8 cellular contexts compared by ENCODE assay signal in the genomic region with DNA sequence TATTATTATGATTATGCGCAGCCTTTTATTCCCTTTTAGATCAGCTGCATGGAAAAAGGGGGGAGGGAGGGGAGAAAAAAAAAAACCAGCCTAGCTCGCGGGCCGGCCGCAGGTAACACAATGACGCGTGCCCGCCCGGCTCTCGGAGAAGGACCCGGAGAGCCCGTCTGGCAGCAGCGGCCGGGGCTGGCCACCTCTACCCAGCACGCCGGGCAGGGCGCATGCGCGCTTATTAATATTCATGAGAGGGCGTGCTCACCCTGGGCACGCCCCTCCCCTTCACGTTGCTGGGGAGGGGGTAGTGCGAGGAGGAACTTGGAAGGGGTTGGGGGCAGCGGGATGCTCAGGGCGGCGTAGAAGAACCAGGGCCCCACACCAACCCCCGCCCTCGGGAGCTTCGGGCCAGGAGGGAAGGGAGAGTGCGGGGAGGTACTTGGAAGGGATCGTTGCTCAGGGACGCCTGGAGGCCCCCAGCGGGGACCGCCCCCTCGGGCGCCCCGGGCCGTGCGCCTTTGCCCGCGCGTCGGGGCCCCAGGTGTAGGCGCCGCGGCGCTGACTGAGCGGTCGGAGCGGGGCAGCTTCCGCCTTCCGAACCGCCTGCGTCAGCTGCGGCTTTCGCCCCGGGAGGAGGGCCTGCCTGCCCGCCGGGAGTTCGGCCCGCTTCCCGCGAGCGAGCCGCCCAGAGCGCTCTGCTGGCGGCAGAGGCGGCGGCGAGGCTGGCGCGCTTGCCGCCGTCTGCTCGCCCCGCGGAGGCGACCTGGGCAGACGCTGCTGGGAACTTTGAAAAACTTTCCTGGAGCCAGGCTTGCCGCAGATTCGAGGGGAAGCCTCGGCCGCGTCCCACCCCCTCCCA. TPM values are rescaled to one million over a fixed set of nuclear protein-coding genes. Genes with fewer than 3 reads are reported as not detected.
A peak's percentile ranks its signal among the peaks of the same experiment; 100 is the strongest.
DNase-seq lines count a peak whose midpoint lies in the region; ATAC-seq lines count a peak whose summit lies in the region.

A gene (minus strand): TSS at position 169 of the 853 bp plus-strand sequence. CDS start 469 bp downstream, outside the sequence.

- peak within 1 kb of the TSS; percentile 92 for H3K9ac ChIP-seq in endocrine pancreas (ENCODE audit: control insufficient read depth, insufficient read depth, low read length)

- H3K9me3 ChIP-seq in endocrine pancreas (ENCODE audit: control insufficient read depth, low read length) = no peaks in the 10 kb centered on the region

- H3K4me1 ChIP-seq in endocrine pancreas (ENCODE audit: control insufficient read depth, insufficient read depth, low read length) = no peaks in the 10 kb centered on the region

- peak; percentile 57 for ATAC-seq in GM19395 (IDR thresholded peaks at IDR 0.05; ENCODE audit: unreplicated experiment)
- peak; percentile 50 for ATAC-seq in HG03457 (IDR thresholded peaks at IDR 0.05; ENCODE audit: unreplicated experiment)

- peak; percentile 85 for DNase-seq in COR-L47 (lab: John Stamatoyannopoulos, UW)
- DNase-seq in NCI-H510A (lab: John Stamatoyannopoulos, UW) = peak; percentile 93
- DNase-seq in activated CD4-positive, alpha-beta T cell treated with anti-CD3 and anti-CD28 coated beads, Interleukin-2, amount 50 U/mL, for 24 hours (ENCODE audit: low read depth in 1 of 2, low spot score in 1 of 2) = peak; percentile 24 to 36
- peak; percentile 97 to 98 for DNase-seq in lung microvascular endothelial cell (ENCODE audit: low read depth in 2 of 2)
- DNase-seq in stimulated activated CD8-positive, alpha-beta memory T cell treated with anti-CD3 and anti-CD28 coated beads, Interleukin-4, amount 100 ng/mL, for 24 hours (ENCODE audit: low read depth) = peak; percentile 42

- H3K36me3 ChIP-seq in endocrine pancreas (ENCODE audit: control insufficient read depth, insufficient read depth, low read length) = no peaks in the 10 kb centered on the region

- no peaks in the 10 kb centered on the region for H3K27me3 ChIP-seq in endocrine pancreas (ENCODE audit: control insufficient read depth, insufficient read depth, low read length)

- peak within 1 kb of the TSS; percentile 66 for H3K4me3 ChIP-seq in endocrine pancreas (ENCODE audit: control insufficient read depth, insufficient read depth, low read length)

RNA-seq across cellular contexts. Expression of the gene that starts here (rescaled TPM):
- 78.0 and 227 TPM in 2 replicates for total RNA-seq in lung microvascular endothelial cell

Comparison
In these comparisons a context has a peak if more than half of its experiments do, and no peak if none do; other contexts are left out.
1. Peak in every context shown above with its lines: DNase-seq, ATAC-seq and H3K4me3 ChIP-seq.
2. DNase-seq: peak in every context shown above with its lines; median percentile 98 in lung microvascular endothelial cell; 93 in NCI-H510A; 85 in COR-L47; 42 in stimulated activated CD8-positive, alpha-beta memory T cell treated with anti-CD3 and anti-CD28 coated beads, Interleukin-4, amount 100 ng/mL, for 24 hours; 30 in activated CD4-positive, alpha-beta T cell treated with anti-CD3 and anti-CD28 coated beads, Interleukin-2, amount 50 U/mL, for 24 hours.